8 cellular contexts compared by ENCODE assay signal in genomic region chr16:49859139-49859947, GRCh38. TPM values are rescaled to one million over a fixed set of nuclear protein-coding genes. Genes with fewer than 3 reads are reported as not detected.
DNase-seq lines count a peak whose midpoint lies in the region; ATAC-seq and TF ChIP-seq lines count a peak whose summit lies in the region.

No MANE protein-coding gene starts in this region.

- H3K4me2 ChIP-seq in mammary epithelial cell (ENCODE audit: insufficient read depth, low read depth, low read length), result peak overlapping the region; percentile 54
- H3K4me2 ChIP-seq in PC-3 (ENCODE audit: low read length), result no peak overlapping the region

- in situ Hi-C loops in mammary epithelial cell (cut with MboI; ENCODE audit: low sequenced_read_pairs in 2 of 2), result no loop called here

- dilution Hi-C loops in mammary epithelial cell (cut with HindIII; ENCODE audit: low sequenced_read_pairs), result no loop called here

- peaks cover 12% of the 10 kb centered on the region for H3K27me3 ChIP-seq in mammary epithelial cell (ENCODE audit: insufficient read depth, low read length)
- H3K27me3 ChIP-seq in right lobe of liver, result no peaks in the 10 kb centered on the region
- peaks cover 65% of the 10 kb centered on the region for H3K27me3 ChIP-seq in thymus (ENCODE audit: control insufficient read depth, insufficient read depth)
- peaks cover 49% of the 10 kb centered on the region for H3K27me3 ChIP-seq in PC-3 (ENCODE audit: low read length)

- H3K9me3 ChIP-seq in mammary epithelial cell (replicated peaks; ENCODE audit: insufficient read depth, low read length), result no peaks in the 10 kb centered on the region
- no peaks in the 10 kb centered on the region for H3K9me3 ChIP-seq in right lobe of liver
- peaks cover 2% of the 10 kb centered on the region for H3K9me3 ChIP-seq in thymus (ENCODE audit: control insufficient read depth)
- no peaks in the 10 kb centered on the region for H3K9me3 ChIP-seq in PC-3 (ENCODE audit: low read length)

- no peak overlapping the region for H3K27ac ChIP-seq in mammary epithelial cell (ENCODE audit: insufficient read depth, low read depth, low read length)
- H3K27ac ChIP-seq in right lobe of liver, result peak overlapping the region; percentile 31 to 70 (median 31)
- peak overlapping the region; percentile 52 for H3K27ac ChIP-seq in thymus (ENCODE audit: low read depth)
- H3K27ac ChIP-seq in PC-3 (ENCODE audit: low read length), result no peak overlapping the region

- H3K9me2 ChIP-seq in PC-3 (replicated peaks; ENCODE audit: low read length), result no peaks in the 10 kb centered on the region

- WGBS in mammary epithelial cell (ENCODE audit: low coverage, missing lambda C conversion rate), result 11% methylated on average over 20 of the region's 28 CpGs
- WGBS in right lobe of liver (ENCODE audit: insufficient coverage, low coverage, low lambda C conversion rate, missing lambda C conversion rate), result 26% methylated on average over 21 of the region's 28 CpGs
- 11% methylated on average over 28 of the region's 28 CpGs for WGBS in thymus

- CTCF ChIA-PET in mammary epithelial cell (lab: Charles Lee; ENCODE audit: low non-redundant PET), result no interaction called here
- CTCF ChIA-PET in PC-3 (lab: Charles Lee), result no interaction called here

- no peak for TF ChIP-seq CTCF in mammary epithelial cell (conservative IDR thresholded peaks at IDR 0.05 in 1 of 2, IDR thresholded peaks at IDR 0.05 in 1 of 2; ENCODE audit: extremely low read depth in 1 of 2, insufficient read depth in 1 of 2, low read depth in 1 of 2, low read length in 2 of 2)
- TF ChIP-seq CTCF in right lobe of liver (IDR thresholded peaks at IDR 0.05), result no peak
- no peak for TF ChIP-seq CTCF in PC-3 (conservative IDR thresholded peaks at IDR 0.05; ENCODE audit: low read depth, low read length)

- intact Hi-C loops in mammary epithelial cell (cut with micrococcal nuclease), result loop anchor here (5.0 kb wide), 3 partner anchors 63 to 353 kb away; no protein-coding TSS in a partner anchor
- intact Hi-C loops in right lobe of liver (cut with DNase I), result loop anchor here in 1 of 2 donors (5.0 kb wide), 1 partner anchor 63 kb away; no protein-coding TSS in a partner anchor
- intact Hi-C loops in PC-3 (cut with micrococcal nuclease), result no loop called here

- no peaks in the 10 kb centered on the region for H3K36me3 ChIP-seq in mammary epithelial cell (ENCODE audit: insufficient read depth, low read length)
- no peaks in the 10 kb centered on the region for H3K36me3 ChIP-seq in right lobe of liver
- H3K36me3 ChIP-seq in thymus (ENCODE audit: control insufficient read depth, insufficient read depth), result no peaks in the 10 kb centered on the region
- H3K36me3 ChIP-seq in PC-3 (ENCODE audit: low read depth, low read length), result no peaks in the 10 kb centered on the region

- peak; percentile 2 to 39 (median 8) for ATAC-seq in right lobe of liver
- no peak for ATAC-seq in PC-3
- ATAC-seq in HG03135 (IDR thresholded peaks at IDR 0.05; ENCODE audit: unreplicated experiment), result no peak

- no peak for TF ChIP-seq POLR2A in right lobe of liver (IDR thresholded peaks at IDR 0.05)

- DNase-seq in T-helper 2 cell treated with Interferon-gamma antibody and Interleukin-4, amounts not matched to agents 5 μg/mL and 100 μg/mL, for 36 hours (ENCODE audit: low spot score), result no peak
- DNase-seq in T-helper 2 cell (no peak), mammary epithelial cell (no peak), right lobe of liver (peak in 2 of 3 donors; percentile 58 to 70), PC-3 (no peak), NCI-H510A treated with DMSO at 0.1 percent for 48 hours (lab: John Stamatoyannopoulos, UW) (no peak)

- H3K9ac ChIP-seq in mammary epithelial cell (ENCODE audit: insufficient read depth, low read length) (no peak overlapping the region), PC-3 (ENCODE audit: low read length) (no peak overlapping the region)

- H3K27me3 Mint-ChIP-seq in T-helper 2 cell treated with Interferon-gamma antibody and Interleukin-4, amounts not matched to agents 5 μg/mL and 100 μg/mL, for 36 hours (ENCODE audit: low read depth), result peaks cover 50% of the 10 kb centered on the region

- no peaks in the 10 kb centered on the region for H3F3A ChIP-seq in PC-3 (ENCODE audit: low read length, unreplicated experiment)

- POLR2A ChIA-PET in PC-3 (lab: Charles Lee; ENCODE audit: unreplicated experiment), result no interaction called here

- H3K36me3 Mint-ChIP-seq in T-helper 2 cell treated with Interferon-gamma antibody and Interleukin-4, amounts not matched to agents 5 μg/mL and 100 μg/mL, for 36 hours (ENCODE audit: low read depth), result no peaks in the 10 kb centered on the region

- peak overlapping the region in 1 of 3 experiments; percentile 23 for H3K4me3 ChIP-seq in mammary epithelial cell (replicated peaks in 1 of 3; ENCODE audit: insufficient read depth in 1 of 3, low read depth in 2 of 3, low read length in 3 of 3)
- H3K4me3 ChIP-seq in right lobe of liver, result peak overlapping the region; percentile 25 to 63 (median 32)
- H3K4me3 ChIP-seq in thymus (ENCODE audit: low read length), result peak overlapping the region; percentile 33
- H3K4me3 ChIP-seq in PC-3 (ENCODE audit: low read length), result no peak overlapping the region

- H3K4me1 Mint-ChIP-seq in T-helper 2 cell treated with Interferon-gamma antibody and Interleukin-4, amounts not matched to agents 5 μg/mL and 100 μg/mL, for 36 hours (ENCODE audit: low read depth), result peaks cover 5% of the 10 kb centered on the region

- no peak overlapping the region for H3K27ac Mint-ChIP-seq in T-helper 2 cell treated with Interferon-gamma antibody and Interleukin-4, amounts not matched to agents 5 μg/mL and 100 μg/mL, for 36 hours

- no peaks in the 10 kb centered on the region for H3K79me2 ChIP-seq in mammary epithelial cell (ENCODE audit: insufficient read depth, low read length)
- H3K79me2 ChIP-seq in PC-3 (ENCODE audit: low read length), result no peaks in the 10 kb centered on the region

- H4K20me1 ChIP-seq in mammary epithelial cell (ENCODE audit: insufficient read depth, low read length) (no peaks in the 10 kb centered on the region), PC-3 (ENCODE audit: low read length) (no peaks in the 10 kb centered on the region)

- peak overlapping the region; percentile 64 for H2AFZ ChIP-seq in mammary epithelial cell (ENCODE audit: low read depth, low read length)
- no peak overlapping the region for H2AFZ ChIP-seq in PC-3 (ENCODE audit: low read length)

- H3K4me1 ChIP-seq in mammary epithelial cell (ENCODE audit: insufficient read depth, low read length) (peaks cover 12% of the 10 kb centered on the region), right lobe of liver (peaks cover 0 to 8% (median 0%) of the 10 kb centered on the region in 4 donors), thymus (ENCODE audit: control insufficient read depth, insufficient read depth, low read length) (peaks cover 7% of the 10 kb centered on the region), PC-3 (ENCODE audit: insufficient read depth, low read length) (no peaks in the 10 kb centered on the region)

- BruUV-seq in mammary epithelial cell (replicated peaks; lab: Mats Ljungman, UMichigan) (no TSS peak), PC-3 (replicated peaks; lab: Mats Ljungman, UMichigan) (no TSS peak)

- no peaks in the 10 kb centered on the region for H3K9me3 Mint-ChIP-seq in T-helper 2 cell treated with Interferon-gamma antibody and Interleukin-4, amounts not matched to agents 5 μg/mL and 100 μg/mL, for 36 hours

- H3K4me3 Mint-ChIP-seq in T-helper 2 cell treated with Interferon-gamma antibody and Interleukin-4, amounts not matched to agents 5 μg/mL and 100 μg/mL, for 36 hours, result peak overlapping the region; percentile 64

RNA-seq across cellular contexts. Expression of gene ZNF423, which starts 3.4 kb away (rescaled TPM):
- total RNA-seq in mammary epithelial cell (under 1 TPM; 0.26 to 0.33 TPM), right lobe of liver (1 to 10 TPM in 2 of 6 experiments, under 1 TPM in 4; 0.43 to 1.2 (median 0.89) TPM), PC-3 (2014; rRNA removed) (not detected in 2 replicates)
- polyA plus RNA-seq in mammary epithelial cell (0.01 TPM), thymus (0.52 TPM)
- not detected for polyA minus RNA-seq in mammary epithelial cell

Comparison
In these comparisons a context has a peak if more than half of its experiments do, and no peak if none do; other contexts are left out.
1. DNase-seq: peak in right lobe of liver (2 of 3); none in T-helper 2 cell treated with Interferon-gamma antibody and Interleukin-4, amounts not matched to agents 5 μg/mL and 100 μg/mL, for 36 hours (single experiment), T-helper 2 cell (0 of 5), mammary epithelial cell (single experiment), PC-3 (single experiment) and NCI-H510A treated with DMSO at 0.1 percent for 48 hours (single experiment).
2. H3K27ac ChIP-seq: peak in right lobe of liver (3 of 3) and thymus (single experiment); none in mammary epithelial cell (single experiment) and PC-3 (single experiment).
3. ATAC-seq: peak in right lobe of liver (4 of 4); none in PC-3 (single experiment) and HG03135 (single experiment).